In genomic region chr18:48947583-48947982, GRCh38 we compare ENCODE assay signal across 8 cellular contexts. TPM values are rescaled to one million over a fixed set of nuclear protein-coding genes. Genes with fewer than 3 reads are reported as not detected.
A peak's percentile ranks its signal among the peaks of the same experiment; 100 is the strongest.
DNase-seq lines count a peak whose midpoint lies in the region; ATAC-seq and TF ChIP-seq lines count a peak whose summit lies in the region.

No MANE protein-coding gene starts in this region.

- intact Hi-C loops in adrenal gland (cut with DNase I) = loop anchor here (10.0 kb wide), 4 partner anchors 113 to 273 kb away; no protein-coding TSS in a partner anchor

- peaks cover 52% of the 10 kb centered on the region for H3K36me3 Mint-ChIP-seq in activated CD8-positive, alpha-beta memory T cell treated with anti-CD3 and anti-CD28 coated beads, Interleukin-2, amount 10 ng/mL, durations not matched to agents 7 days and 5 days

- H3K27me3 Mint-ChIP-seq in activated CD8-positive, alpha-beta memory T cell treated with anti-CD3 and anti-CD28 coated beads, Interleukin-2, amount 10 ng/mL, durations not matched to agents 7 days and 5 days = no peaks in the 10 kb centered on the region

- peak overlapping the region; percentile 95 for H3K4me3 Mint-ChIP-seq in activated CD8-positive, alpha-beta memory T cell treated with anti-CD3 and anti-CD28 coated beads, Interleukin-2, amount 10 ng/mL, durations not matched to agents 7 days and 5 days

- H3K27me3 ChIP-seq in adrenal gland = no peaks in the 10 kb centered on the region
- H3K27me3 ChIP-seq in subcutaneous abdominal adipose tissue (ENCODE audit: control insufficient read depth in 5 of 5, insufficient read depth in 4 of 5, low read length in 5 of 5) = no peaks in the 10 kb centered on the region

- peak overlapping the region; percentile 67 to 89 (median 78) for H3K9ac ChIP-seq in subcutaneous abdominal adipose tissue (ENCODE audit: low read length in 5 of 5)

- H3K36me3 ChIP-seq in adrenal gland (replicated peaks in 1 of 2) = no peaks in the 10 kb centered on the region
- peaks cover 0 to 16% (median 4%) of the 10 kb centered on the region in 5 donors for H3K36me3 ChIP-seq in subcutaneous abdominal adipose tissue (ENCODE audit: control insufficient read depth in 5 of 5, insufficient read depth in 5 of 5, low read length in 5 of 5)

- WGBS in adrenal gland, 4 donors = 15 to 33% (median 21%) methylated on average over 2 to 3 of the region's 3 CpGs

- peaks cover 52 to 57% of the 10 kb centered on the region in 2 donors for H3K4me1 ChIP-seq in adrenal gland (replicated peaks in 1 of 2)
- peaks cover 13 to 76% (median 67%) of the 10 kb centered on the region in 5 donors for H3K4me1 ChIP-seq in subcutaneous abdominal adipose tissue (ENCODE audit: control insufficient read depth in 5 of 5, insufficient read depth in 5 of 5, low read length in 5 of 5)

- H3K4me1 Mint-ChIP-seq in activated CD8-positive, alpha-beta memory T cell treated with anti-CD3 and anti-CD28 coated beads, Interleukin-2, amount 10 ng/mL, durations not matched to agents 7 days and 5 days = peaks cover 57% of the 10 kb centered on the region

- H3K27ac Mint-ChIP-seq in activated CD8-positive, alpha-beta memory T cell treated with anti-CD3 and anti-CD28 coated beads, Interleukin-2, amount 10 ng/mL, durations not matched to agents 7 days and 5 days = peak overlapping the region; percentile 61

- no peak for DNase-seq in activated CD8-positive, alpha-beta memory T cell treated with anti-CD3 and anti-CD28 coated beads, Interleukin-2, amount 10 ng/mL, durations not matched to agents 7 days and 5 days
- no peak for DNase-seq in activated CD8-positive, alpha-beta memory T cell treated with anti-CD3 and anti-CD28 coated beads, Interleukin-2, amount 50 U/mL, for 48 hours
- DNase-seq in adrenal gland = peak; percentile 52 to 81 (median 68)
- DNase-seq in kidney glomerular epithelial cell (lab: John Stamatoyannopoulos, UW) = peak; percentile 44
- no peak for DNase-seq in HuH-7 (ENCODE audit: low spot score)
- DNase-seq in NCI-H1694 treated with DMSO at 0.1 percent for 48 hours (lab: John Stamatoyannopoulos, UW) = no peak
- no peak for DNase-seq in cerebellar nuclear complex (lab: John Stamatoyannopoulos, UW)

- no peaks in the 10 kb centered on the region for H3K9me3 ChIP-seq in adrenal gland (replicated peaks in 1 of 3)
- no peaks in the 10 kb centered on the region for H3K9me3 ChIP-seq in subcutaneous abdominal adipose tissue (ENCODE audit: control insufficient read depth in 5 of 5, low read length in 5 of 5)

- H3K9me3 Mint-ChIP-seq in activated CD8-positive, alpha-beta memory T cell treated with anti-CD3 and anti-CD28 coated beads, Interleukin-2, amount 10 ng/mL, durations not matched to agents 7 days and 5 days (ENCODE audit: low read depth) = no peaks in the 10 kb centered on the region

- no peak for TF ChIP-seq CTCF in adrenal gland (IDR thresholded peaks at IDR 0.05)

- ATAC-seq in activated CD8-positive, alpha-beta memory T cell treated with anti-CD3 and anti-CD28 coated beads, Interleukin-2, amount 10 ng/mL, durations not matched to agents 7 days and 5 days = no peak

- CTCF ChIA-PET in activated CD8-positive, alpha-beta memory T cell treated with anti-CD3 and anti-CD28 coated beads, Interleukin-2, amount 10 ng/mL, durations not matched to agents 7 days and 5 days (lab: Charles Lee) = interaction anchor here (0.9 to 1.6 kb wide), 4 partner anchors 13 to 27 kb away, joined by 3 to 4 read pairs (median 3); no protein-coding TSS in a partner anchor

- H3K4me3 ChIP-seq in adrenal gland = peak overlapping the region in 2 of 4 donors; percentile 88 to 91
- peak overlapping the region; percentile 82 to 94 (median 92) for H3K4me3 ChIP-seq in subcutaneous abdominal adipose tissue (ENCODE audit: low read depth in 1 of 5, low read length in 5 of 5)

- H3K27ac ChIP-seq in adrenal gland = peak overlapping the region in 4 of 5 donors; percentile 69 to 99 (median 88)
- peak overlapping the region; percentile 91 for H3K27ac ChIP-seq in subcutaneous abdominal adipose tissue (ENCODE audit: low read depth, low read length)

- no peak for TF ChIP-seq POLR2A in adrenal gland (IDR thresholded peaks at IDR 0.05)

RNA-seq across cellular contexts. Expression of gene SMAD7, which starts 3.2 kb away (rescaled TPM):
- total RNA-seq in activated CD8-positive, alpha-beta memory T cell treated with anti-CD3 and anti-CD28 coated beads, Interleukin-2, amount 10 ng/mL, durations not matched to agents 7 days and 5 days = 10 to 100 TPM; 18.5 to 29.3 TPM
- total RNA-seq in adrenal gland = 10 to 100 TPM; 14.5 to 68.3 (median 25.5) TPM
- polyA plus RNA-seq in adrenal gland = 10 to 100 TPM in 1 of 3 donors, 1 to 10 TPM in 2; 6.1 to 12.6 (median 8.2) TPM

Comparison
In these comparisons a context has a peak if more than half of its experiments do, and no peak if none do; other contexts are left out.
1. DNase-seq: peak in adrenal gland (7 of 7) and kidney glomerular epithelial cell (single experiment); none in activated CD8-positive, alpha-beta memory T cell treated with anti-CD3 and anti-CD28 coated beads, Interleukin-2, amount 10 ng/mL, durations not matched to agents 7 days and 5 days (single experiment), activated CD8-positive, alpha-beta memory T cell treated with anti-CD3 and anti-CD28 coated beads, Interleukin-2, amount 50 U/mL, for 48 hours (single experiment), HuH-7 (single experiment), NCI-H1694 treated with DMSO at 0.1 percent for 48 hours (single experiment) and cerebellar nuclear complex (0 of 2).